10 cellular contexts compared by ENCODE assay signal in the genomic region with DNA sequence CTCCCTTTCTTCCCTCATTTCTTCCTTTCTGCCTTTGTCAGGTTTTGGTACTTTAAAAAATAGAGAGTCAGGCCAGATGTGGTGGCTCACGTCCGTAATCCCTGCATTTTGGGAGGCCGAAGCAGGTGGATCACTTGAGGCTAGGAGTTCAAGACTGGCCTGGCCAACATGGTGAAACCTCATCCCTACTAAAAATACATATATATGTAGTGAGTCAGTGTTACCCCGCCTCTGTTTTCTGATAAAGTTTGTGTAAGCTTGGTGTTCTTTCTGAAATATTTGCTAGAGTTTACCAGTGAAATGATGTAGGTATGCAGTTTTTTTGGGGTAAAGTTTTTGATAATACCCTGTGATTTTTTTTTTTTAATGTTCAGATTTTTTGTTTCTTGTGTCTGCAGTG. TPM values are rescaled to one million over a fixed set of nuclear protein-coding genes. Genes with fewer than 3 reads are reported as not detected.
DNase-seq lines count a peak whose midpoint lies in the region; ATAC-seq and TF ChIP-seq lines count a peak whose summit lies in the region.
"Had no signal": no experiment of that assay in that cellular context is flagged by ENCODE, and none has a peak within 500 bp of the region (broad histone marks: within the 10 kb centered on the region; RNA-seq: fewer than 3 reads in every experiment).

No MANE protein-coding gene starts in this region.

- in situ Hi-C loops in Panc1 (cut with HindIII; ENCODE audit: low pct_unique_long_range_greater_than_20kb, low sequenced_read_pairs), result no loop called here

- DNase-seq in CD8-positive, alpha-beta T cell, result no peak
- no peak for DNase-seq in Panc1 (ENCODE audit: low read depth, low spot score)
- DNase-seq in effector memory CD4-positive, alpha-beta T cell, result no peak
- DNase-seq in osteocyte (ENCODE audit: extremely low spot score, unreplicated experiment), result no peak
- DNase-seq in GDM1 (lab: John Stamatoyannopoulos, UW), result no peak
- no peak for DNase-seq in NCI-H187 (lab: John Stamatoyannopoulos, UW)
- DNase-seq in MG63, result no peak
- no peak for DNase-seq in activated CD4-positive, CD25-positive, alpha-beta regulatory T cell treated with anti-CD3 and anti-CD28 coated beads, Interleukin-2, amount 50 U/mL, for 72 hours
- DNase-seq: H9, NCI-H524 treated with DMSO at 0.1 percent for 48 hours had no signal

- peak overlapping the region; percentile 51 for H3K4me3 Mint-ChIP-seq in CD8-positive, alpha-beta T cell
- peak overlapping the region; percentile 20 for H3K4me3 Mint-ChIP-seq in osteocyte (ENCODE audit: unreplicated experiment)
- H3K4me3 Mint-ChIP-seq: H9 had no signal

- ATAC-seq in CD8-positive, alpha-beta T cell, result no peak
- no peak for ATAC-seq in Panc1

- intact Hi-C loops in CD8-positive, alpha-beta T cell (cut with DNase I, micrococcal nuclease), result loop anchor here (1.0 to 10.0 kb wide), 2 partner anchors 9 to 1082 kb away; partner anchors contain the start of gene ARL4C (in 1 of the 2)
- intact Hi-C loops in Panc1 (cut with micrococcal nuclease; ENCODE audit: unreplicated experiment), result no loop called here

- peak overlapping the region; percentile 25 for H3K27ac ChIP-seq in CD8-positive, alpha-beta T cell (ENCODE audit: low read depth, low read length)
- peak overlapping the region; percentile 80 for H3K27ac ChIP-seq in Panc1 (ENCODE audit: low read length)
- peak overlapping the region; percentile 26 for H3K27ac ChIP-seq in effector memory CD4-positive, alpha-beta T cell (ENCODE audit: insufficient read depth, low read length, poor library complexity, severe bottlenecking)

- H3K36me3 ChIP-seq in CD8-positive, alpha-beta T cell (ENCODE audit: insufficient read depth, low read length), result no peaks in the 10 kb centered on the region
- H3K36me3 ChIP-seq in Panc1 (ENCODE audit: control insufficient read depth, insufficient read depth, low read length), result no peaks in the 10 kb centered on the region
- no peaks in the 10 kb centered on the region for H3K36me3 ChIP-seq in effector memory CD4-positive, alpha-beta T cell (ENCODE audit: control insufficient read depth, insufficient read depth, low read length)
- peaks cover 12% of the 10 kb centered on the region for H3K36me3 ChIP-seq in MG63

- peaks cover 29% of the 10 kb centered on the region for H3K36me3 Mint-ChIP-seq in CD8-positive, alpha-beta T cell
- peaks cover 21% of the 10 kb centered on the region for H3K36me3 Mint-ChIP-seq in osteocyte (ENCODE audit: unreplicated experiment)

- no peaks in the 10 kb centered on the region for H3K9me3 ChIP-seq in CD8-positive, alpha-beta T cell (ENCODE audit: low read length)
- H3K9me3 ChIP-seq in Panc1 (ENCODE audit: control insufficient read depth, insufficient read depth, low read depth, low read length) (peaks cover 24% of the 10 kb centered on the region; the same call in 1 of the 2 replicates), MG63 (peaks cover 14% of the 10 kb centered on the region)
- no peaks in the 10 kb centered on the region for H3K9me3 ChIP-seq in effector memory CD4-positive, alpha-beta T cell (ENCODE audit: control insufficient read depth, low read length)

- H3K4me3 ChIP-seq in CD8-positive, alpha-beta T cell (ENCODE audit: low read depth, low read length), result no peak overlapping the region
- 0 out of 4 replicates have a peak overlapping the region, but pooled peaks of 1 of the 2 experiments have one; percentile 9 for H3K4me3 ChIP-seq in Panc1 (ENCODE audit: low read depth in 2 of 2, low read length in 2 of 2)
- no peak overlapping the region for H3K4me3 ChIP-seq in effector memory CD4-positive, alpha-beta T cell (ENCODE audit: insufficient read depth, low read depth, low read length, poor library complexity, severe bottlenecking)
- no peak overlapping the region for H3K4me3 ChIP-seq in MG63

- TF ChIP-seq CTCF in CD8-positive, alpha-beta T cell (IDR thresholded peaks at IDR 0.05), result no peak
- no peak for TF ChIP-seq CTCF in Panc1 (IDR thresholded peaks at IDR 0.05)
- no peak for TF ChIP-seq CTCF in osteocyte (IDR thresholded peaks at IDR 0.05)

- no TSS peak for BruUV-seq in Panc1 (replicated peaks; lab: Mats Ljungman, UMichigan)

- H3K27ac Mint-ChIP-seq in CD8-positive, alpha-beta T cell, result peak overlapping the region; percentile 87
- H3K27ac Mint-ChIP-seq in osteocyte (ENCODE audit: unreplicated experiment), result peak overlapping the region; percentile 93
- H3K27ac Mint-ChIP-seq: H9 had no signal

- POLR2A ChIA-PET in CD8-positive, alpha-beta T cell (lab: Charles Lee), result interaction anchor here (1.2 kb wide), 1 partner anchor 9 kb away, joined by 4 read pairs; no protein-coding TSS in a partner anchor
- POLR2A ChIA-PET in Panc1 (lab: Charles Lee), result interaction anchor here (0.6 kb wide), 1 partner anchor 43 kb away, joined by 3 read pairs; no protein-coding TSS in a partner anchor

- peaks cover 8% of the 10 kb centered on the region for H3K9me3 Mint-ChIP-seq in CD8-positive, alpha-beta T cell
- peaks cover 19% of the 10 kb centered on the region for H3K9me3 Mint-ChIP-seq in osteocyte (ENCODE audit: unreplicated experiment)

- H3K4me1 ChIP-seq in CD8-positive, alpha-beta T cell (ENCODE audit: insufficient read depth, low read length), result peaks cover 85% of the 10 kb centered on the region
- H3K4me1 ChIP-seq in Panc1 (ENCODE audit: control insufficient read depth, insufficient read depth, low read length), result peaks cover 53% of the 10 kb centered on the region
- peaks cover 64% of the 10 kb centered on the region for H3K4me1 ChIP-seq in effector memory CD4-positive, alpha-beta T cell (ENCODE audit: control insufficient read depth, insufficient read depth, low read length, poor library complexity, severe bottlenecking)

- no peaks in the 10 kb centered on the region for H3K27me3 ChIP-seq in CD8-positive, alpha-beta T cell (ENCODE audit: insufficient read depth, low read length)
- H3K27me3 ChIP-seq in Panc1 (ENCODE audit: control insufficient read depth, insufficient read depth, low read length) (no peaks in the 10 kb centered on the region), MG63 (no peaks in the 10 kb centered on the region)
- no peaks in the 10 kb centered on the region for H3K27me3 ChIP-seq in effector memory CD4-positive, alpha-beta T cell (replicated peaks; ENCODE audit: control insufficient read depth, insufficient read depth, low read length, poor library complexity, severe bottlenecking)

- CTCF ChIA-PET in CD8-positive, alpha-beta T cell (lab: Charles Lee), result interaction anchor here (1.3 to 37.8 kb wide), 4 partner anchors 9 to 33 kb away, joined by 4 to 847 read pairs (median 20); no protein-coding TSS in a partner anchor
- CTCF ChIA-PET in Panc1 (lab: Charles Lee), result no interaction called here

- H3K4me1 Mint-ChIP-seq in CD8-positive, alpha-beta T cell (ENCODE audit: low read depth), result peaks cover 93% of the 10 kb centered on the region
- H3K4me1 Mint-ChIP-seq in osteocyte (ENCODE audit: unreplicated experiment), result peaks cover 75% of the 10 kb centered on the region

- H3K27me3 Mint-ChIP-seq in CD8-positive, alpha-beta T cell (ENCODE audit: low read depth), result no peaks in the 10 kb centered on the region
- no peaks in the 10 kb centered on the region for H3K27me3 Mint-ChIP-seq in osteocyte (ENCODE audit: unreplicated experiment)

RNA-seq across cellular contexts. Expression of gene DGKD, which starts 58.8 kb away (rescaled TPM):
- 100 to 1,000 TPM; 209 to 244 TPM for total RNA-seq in CD8-positive, alpha-beta T cell
- total RNA-seq in Panc1 (2021; ENCODE audit: unreplicated experiment) (89.0 TPM), osteocyte (65.4 and 70.5 TPM in 2 replicates)
- 80.5 TPM for polyA plus RNA-seq in Panc1 (2012; ENCODE audit: insufficient read length)
- 8.8 and 8.9 TPM in 2 replicates for total RNA-seq in MG63 (2014; rRNA removed; shearing (Covaris generic); ENCODE audit: low replicate concordance)

Comparison
In these comparisons a context has a peak if more than half of its experiments do, and no peak if none do; other contexts are left out.
1. H3K27ac ChIP-seq: peak in every context shown above with its lines; median percentile 80 in Panc1; 26 in effector memory CD4-positive, alpha-beta T cell; 25 in CD8-positive, alpha-beta T cell.